18 cellular contexts compared by ENCODE assay signal in genomic region chr2:86476092-86476491, GRCh38. TPM values are rescaled to one million over a fixed set of nuclear protein-coding genes. Genes with fewer than 3 reads are reported as not detected.
A peak's percentile ranks its signal among the peaks of the same experiment; 100 is the strongest.
DNase-seq lines count a peak whose midpoint lies in the region; ATAC-seq and TF ChIP-seq lines count a peak whose summit lies in the region.
"Had no signal": no experiment of that assay in that cellular context is flagged by ENCODE, and none has a peak within 500 bp of the region (broad histone marks: within the 10 kb centered on the region; RNA-seq: fewer than 3 reads in every experiment).

No MANE protein-coding gene starts in this region.

- peaks cover 18 to 34% (median 24%) of the 10 kb centered on the region in 4 donors for H3K4me1 Mint-ChIP-seq in CD4-positive, CD25-positive, alpha-beta regulatory T cell
- H3K4me1 Mint-ChIP-seq in chondrocyte (ENCODE audit: low read depth), result peaks cover 21% of the 10 kb centered on the region
- H3K4me1 Mint-ChIP-seq in naive thymus-derived CD8-positive, alpha-beta T cell, result peaks cover 12 to 35% (median 23%) of the 10 kb centered on the region in 4 donors
- H3K4me1 Mint-ChIP-seq: nephron progenitor cell had no signal

- no peaks in the 10 kb centered on the region for H3K9me3 Mint-ChIP-seq in CD4-positive, CD25-positive, alpha-beta regulatory T cell
- no peaks in the 10 kb centered on the region for H3K9me3 Mint-ChIP-seq in chondrocyte (ENCODE audit: low read depth)
- no peaks in the 10 kb centered on the region for H3K9me3 Mint-ChIP-seq in naive thymus-derived CD8-positive, alpha-beta T cell
- H3K9me3 Mint-ChIP-seq: H9; nephron progenitor cell; T-helper 2 cell treated with Interferon-gamma antibody and Interleukin-4, amounts not matched to agents 5 μg/mL and 100 μg/mL, for 36 hours had no signal

- H3K4me3 Mint-ChIP-seq in CD4-positive, CD25-positive, alpha-beta regulatory T cell, result no peak overlapping the region
- no peak overlapping the region for H3K4me3 Mint-ChIP-seq in chondrocyte (ENCODE audit: unreplicated experiment)
- no peak overlapping the region for H3K4me3 Mint-ChIP-seq in naive thymus-derived CD8-positive, alpha-beta T cell
- H3K4me3 Mint-ChIP-seq: H9; nephron progenitor cell; T-helper 2 cell treated with Interferon-gamma antibody and Interleukin-4, amounts not matched to agents 5 μg/mL and 100 μg/mL, for 36 hours had no signal

- H3K4me1 ChIP-seq in CD4-positive, CD25-positive, alpha-beta regulatory T cell (ENCODE audit: control insufficient read depth, insufficient read depth, low read length, poor library complexity, severe bottlenecking), result no peaks in the 10 kb centered on the region
- H3K4me1 ChIP-seq: Peyer's patch had no signal

- POLR2A ChIA-PET in naive thymus-derived CD8-positive, alpha-beta T cell (lab: Charles Lee), result no interaction called here

- ATAC-seq in CD4-positive, CD25-positive, alpha-beta regulatory T cell (ENCODE audit: low read depth in 2 of 2), result no peak
- ATAC-seq in SK-N-SH treated with all-trans-retinoic acid at 6 μM for 48 hours (peak; percentile 71), HG03175 (IDR thresholded peaks at IDR 0.05; ENCODE audit: unreplicated experiment) (no peak), HG03439 (IDR thresholded peaks at IDR 0.05; ENCODE audit: unreplicated experiment) (no peak)
- no peak for ATAC-seq in naive thymus-derived CD8-positive, alpha-beta T cell
- no peak for ATAC-seq in activated CD4-positive, CD25-positive, alpha-beta regulatory T cell treated with anti-CD3 and anti-CD28 coated beads, Interleukin-2, amount 50 U/mL, for 24 hours

- no peak overlapping the region for H3K27ac ChIP-seq in CD4-positive, CD25-positive, alpha-beta regulatory T cell (ENCODE audit: insufficient read depth, low read length, poor library complexity, severe bottlenecking)
- H3K27ac ChIP-seq: Peyer's patch had no signal

- DNase-seq in CD4-positive, CD25-positive, alpha-beta regulatory T cell, result no peak
- DNase-seq in chondrocyte (ENCODE audit: low spot score), result no peak
- no peak for DNase-seq in naive thymus-derived CD8-positive, alpha-beta T cell
- DNase-seq in NOMO-1 treated with DMSO at 0.1 percent for 48 hours (lab: John Stamatoyannopoulos, UW; ENCODE audit: unreplicated experiment), result no peak
- DNase-seq: activated CD4-positive, alpha-beta T cell treated with anti-CD3 and anti-CD28 coated beads, Interleukin-2, amount 50 U/mL, for 48 hours; cerebellar nuclear complex; H9; NCI-H1930; NCI-H524 treated with DMSO at 0.1 percent for 48 hours; nephron progenitor cell; Peyer's patch; stimulated activated CD4-positive, alpha-beta T cell treated with anti-CD3 and anti-CD28 coated beads, Interleukin-4, amount 100 ng/mL, for 1 hour had no signal

- H3K4me3 ChIP-seq in CD4-positive, CD25-positive, alpha-beta regulatory T cell (ENCODE audit: low read depth, low read length), result no peak overlapping the region
- H3K4me3 ChIP-seq: Peyer's patch, right atrium auricular region had no signal

- H3K27me3 ChIP-seq in CD4-positive, CD25-positive, alpha-beta regulatory T cell (ENCODE audit: control insufficient read depth, insufficient read depth, low read length), result no peaks in the 10 kb centered on the region
- H3K27me3 ChIP-seq: Peyer's patch, right atrium auricular region had no signal

- peaks cover 95% of the 10 kb centered on the region for H3K36me3 ChIP-seq in CD4-positive, CD25-positive, alpha-beta regulatory T cell (ENCODE audit: control insufficient read depth, insufficient read depth, low read length)

- no peaks in the 10 kb centered on the region for H3K9me3 ChIP-seq in CD4-positive, CD25-positive, alpha-beta regulatory T cell (ENCODE audit: control insufficient read depth in 2 of 2, low read length in 2 of 2)
- H3K9me3 ChIP-seq: Peyer's patch, right atrium auricular region had no signal

- peak overlapping the region; percentile 44 to 62 (median 61) for H3K27ac Mint-ChIP-seq in CD4-positive, CD25-positive, alpha-beta regulatory T cell
- H3K27ac Mint-ChIP-seq in chondrocyte (ENCODE audit: unreplicated experiment), result peak overlapping the region; percentile 0
- H3K27ac Mint-ChIP-seq in naive thymus-derived CD8-positive, alpha-beta T cell, result peak overlapping the region in 8 of 10 donors; percentile 2 to 80 (median 26)
- H3K27ac Mint-ChIP-seq: H9; nephron progenitor cell; T-helper 2 cell treated with Interferon-gamma antibody and Interleukin-4, amounts not matched to agents 5 μg/mL and 100 μg/mL, for 36 hours had no signal

- peaks cover 79% of the 10 kb centered on the region for H3K36me3 Mint-ChIP-seq in CD4-positive, CD25-positive, alpha-beta regulatory T cell
- peaks cover 42% of the 10 kb centered on the region for H3K36me3 Mint-ChIP-seq in chondrocyte (ENCODE audit: low read depth)
- peaks cover 11 to 93% (median 43%) of the 10 kb centered on the region in 3 donors for H3K36me3 Mint-ChIP-seq in naive thymus-derived CD8-positive, alpha-beta T cell

- H3K27me3 Mint-ChIP-seq in CD4-positive, CD25-positive, alpha-beta regulatory T cell, result no peaks in the 10 kb centered on the region
- H3K27me3 Mint-ChIP-seq in chondrocyte (ENCODE audit: low read depth), result no peaks in the 10 kb centered on the region
- H3K27me3 Mint-ChIP-seq in naive thymus-derived CD8-positive, alpha-beta T cell, result no peaks in the 10 kb centered on the region

- no peak for TF ChIP-seq CTCF in chondrocyte (IDR thresholded peaks at IDR 0.05)

TF ChIP-seq in SK-N-SH treated with all-trans-retinoic acid at 6 μM for 48 hours, 23 proteins besides CTCF, POLR2A, EP300 and RAD21:
- TF ChIP-seq ISL1 (CRISPR knock-in tag; IDR thresholded peaks at IDR 0.05) (no peak), ZNF70 (CRISPR knock-in tag; IDR thresholded peaks at IDR 0.05) (no peak), SNAI2 (CRISPR knock-in tag; IDR thresholded peaks at IDR 0.05) (no peak)

RNA-seq across cellular contexts. Expression of gene KDM3A, which starts 34.9 kb away (rescaled TPM):
- 138 TPM for total RNA-seq in CD4-positive, CD25-positive, alpha-beta regulatory T cell
- polyA plus RNA-seq in CD4-positive, CD25-positive, alpha-beta regulatory T cell, result 10 to 100 TPM; 22.7 to 32.9 (median 28.5) TPM
- 31.3 to 49.3 TPM (median 47.7 TPM) in 3 replicates for total RNA-seq in chondrocyte
- 100 to 1,000 TPM; 187 to 194 TPM for total RNA-seq in naive thymus-derived CD8-positive, alpha-beta T cell
- polyA plus RNA-seq in naive thymus-derived CD8-positive, alpha-beta T cell, result 10 to 100 TPM; 12.6 to 30.4 (median 17.5) TPM

Comparison
In these comparisons a context has a peak if more than half of its experiments do, and no peak if none do; other contexts are left out.
1. H3K27ac Mint-ChIP-seq: peak in every context shown above with its lines; median percentile 61 in CD4-positive, CD25-positive, alpha-beta regulatory T cell; 26 in naive thymus-derived CD8-positive, alpha-beta T cell; 0 in chondrocyte.